ENCODE assay signal across 8 cellular contexts in the genomic region with DNA sequence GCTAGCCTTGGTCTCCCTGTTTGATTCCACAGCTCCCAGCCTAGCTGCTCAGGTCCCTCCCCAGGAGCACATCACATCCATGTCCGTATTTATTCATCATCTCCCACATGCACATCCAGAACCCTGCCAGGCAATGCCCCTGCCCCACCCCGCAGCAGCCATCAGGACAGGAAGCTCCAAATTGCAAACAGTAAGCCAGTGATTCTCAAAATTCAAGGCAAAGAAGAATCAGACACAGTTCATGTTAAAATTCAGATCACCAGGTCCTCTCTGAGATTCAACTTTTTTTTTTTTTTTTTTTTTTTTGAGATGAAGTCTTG. TPM values are rescaled to one million over a fixed set of nuclear protein-coding genes. Genes with fewer than 3 reads are reported as not detected.
DNase-seq lines count a peak whose midpoint lies in the region; ATAC-seq and TF ChIP-seq lines count a peak whose summit lies in the region.
"Had no signal": no experiment of that assay in that cellular context is flagged by ENCODE, and none has a peak within 500 bp of the region (broad histone marks: within the 10 kb centered on the region; RNA-seq: fewer than 3 reads in every experiment).

No MANE protein-coding gene starts in this region.

- no peak overlapping the region for H3K9ac ChIP-seq in OCI-LY3 (ENCODE audit: low read length)
- H3K9ac ChIP-seq in stomach smooth muscle (ENCODE audit: low read length in 2 of 2): no peak overlapping the region

- H3K27me3 Mint-ChIP-seq in progenitor cell of endocrine pancreas: no peaks in the 10 kb centered on the region
- H3K27me3 Mint-ChIP-seq: central memory CD8-positive, alpha-beta T cell had no signal

- ATAC-seq in GM18870 (IDR thresholded peaks at IDR 0.05; ENCODE audit: unreplicated experiment) (peak; percentile 20), gastroesophageal sphincter (no peak)

- no peaks in the 10 kb centered on the region for H4K20me1 ChIP-seq in OCI-LY3 (ENCODE audit: insufficient read depth, low read length)

- TF ChIP-seq CTCF in OCI-LY3 (IDR thresholded peaks at IDR 0.05; ENCODE audit: low read depth, low read length) (no peak), esophagus muscularis mucosa (IDR thresholded peaks at IDR 0.05) (peak in 1 of 3 experiments; percentile 6), gastroesophageal sphincter (IDR thresholded peaks at IDR 0.05) (peak in 1 of 4 experiments; percentile 21), progenitor cell of endocrine pancreas (IDR thresholded peaks at IDR 0.05; ENCODE audit: unreplicated experiment) (no peak)

- 35% methylated on average over 2 of the region's 2 CpGs for WGBS in esophagus muscularis mucosa
- 15 to 25% methylated on average over 2 of the region's 2 CpGs for WGBS in gastroesophageal sphincter (ENCODE audit: low coverage in 1 of 2), 2 donors

- H3K4me1 ChIP-seq in OCI-LY3 (ENCODE audit: low read length) (peaks cover 14% of the 10 kb centered on the region), esophagus muscularis mucosa (peaks cover 12 to 36% (median 32%) of the 10 kb centered on the region in 4 donors), stomach smooth muscle (ENCODE audit: control insufficient read depth, insufficient read depth, low read length) (peaks cover 21% of the 10 kb centered on the region), gastroesophageal sphincter (peaks cover 0 to 20% (median 8%) of the 10 kb centered on the region in 3 donors)

- peaks cover 5% of the 10 kb centered on the region for H3K4me1 Mint-ChIP-seq in progenitor cell of endocrine pancreas (ENCODE audit: low read depth)

- H3K36me3 ChIP-seq in OCI-LY3 (replicated peaks; ENCODE audit: low read depth, low read length) (no peaks in the 10 kb centered on the region), esophagus muscularis mucosa (no peaks in the 10 kb centered on the region), stomach smooth muscle (ENCODE audit: control insufficient read depth in 2 of 2, insufficient read depth in 2 of 2, low read length in 2 of 2) (no peaks in the 10 kb centered on the region), gastroesophageal sphincter (no peaks in the 10 kb centered on the region)

- H3K79me2 ChIP-seq in OCI-LY3 (ENCODE audit: low read length): no peaks in the 10 kb centered on the region

- intact Hi-C loops in esophagus muscularis mucosa (cut with DNase I): loop anchor here (1.0 to 10.0 kb wide), 2 partner anchors 143 to 250 kb away; no protein-coding TSS in a partner anchor

- no peak for TF ChIP-seq EP300 in esophagus muscularis mucosa (IDR thresholded peaks at IDR 0.05)
- no peak for TF ChIP-seq EP300 in gastroesophageal sphincter (IDR thresholded peaks at IDR 0.05)

- H3K27ac Mint-ChIP-seq in progenitor cell of endocrine pancreas: no peak overlapping the region

- DNase-seq in esophagus muscularis mucosa (ENCODE audit: extremely low spot score): no peak
- DNase-seq in progenitor cell of endocrine pancreas (ENCODE audit: low spot score, unreplicated experiment): no peak
- DNase-seq in 8988T: no peak

- H3K27ac ChIP-seq in OCI-LY3 (ENCODE audit: low read length) (no peak overlapping the region), esophagus muscularis mucosa (replicated peaks in 1 of 4) (peak overlapping the region in 3 of 4 donors; percentile 80 to 87 (median 87)), stomach smooth muscle (ENCODE audit: low read length) (peak overlapping the region; percentile 92), gastroesophageal sphincter (peak overlapping the region in 1 of 4 donors; percentile 86)

- no peak overlapping the region for H3K4me3 Mint-ChIP-seq in progenitor cell of endocrine pancreas (ENCODE audit: low read depth)
- H3K4me3 Mint-ChIP-seq: central memory CD8-positive, alpha-beta T cell had no signal

- H3K27me3 ChIP-seq in OCI-LY3 (ENCODE audit: low read depth, low read length) (no peaks in the 10 kb centered on the region), esophagus muscularis mucosa (no peaks in the 10 kb centered on the region), stomach smooth muscle (ENCODE audit: control insufficient read depth in 1 of 2, insufficient read depth in 2 of 2, low read length in 2 of 2) (no peaks in the 10 kb centered on the region), gastroesophageal sphincter (no peaks in the 10 kb centered on the region)

- TF ChIP-seq POLR2A in esophagus muscularis mucosa (IDR thresholded peaks at IDR 0.05; ENCODE audit: low read depth): no peak
- no peak for TF ChIP-seq POLR2A in gastroesophageal sphincter (IDR thresholded peaks at IDR 0.05)

- H3K9me3 ChIP-seq in OCI-LY3 (ENCODE audit: insufficient read depth, low read length) (no peaks in the 10 kb centered on the region), esophagus muscularis mucosa (no peaks in the 10 kb centered on the region), stomach smooth muscle (ENCODE audit: control insufficient read depth in 2 of 2, low read length in 2 of 2) (no peaks in the 10 kb centered on the region), gastroesophageal sphincter (no peaks in the 10 kb centered on the region)

- no peaks in the 10 kb centered on the region for H3K9me3 Mint-ChIP-seq in progenitor cell of endocrine pancreas (ENCODE audit: low read depth)
- H3K9me3 Mint-ChIP-seq: central memory CD8-positive, alpha-beta T cell had no signal

- no peak overlapping the region for H3K4me3 ChIP-seq in OCI-LY3 (ENCODE audit: low read length)
- peak overlapping the region; percentile 24 to 32 (median 26) for H3K4me3 ChIP-seq in esophagus muscularis mucosa
- H3K4me3 ChIP-seq in stomach smooth muscle (ENCODE audit: low read length in 2 of 2): peak overlapping the region in 1 of 2 donors; percentile 60
- H3K4me3 ChIP-seq in gastroesophageal sphincter: no peak overlapping the region

- peak overlapping the region; percentile 68 for H3K4me2 ChIP-seq in OCI-LY3 (ENCODE audit: low read length)

- H3K36me3 Mint-ChIP-seq in progenitor cell of endocrine pancreas (ENCODE audit: insufficient read depth): peaks cover 2% of the 10 kb centered on the region

- H2AFZ ChIP-seq in OCI-LY3 (ENCODE audit: low read depth, low read length): no peak overlapping the region

RNA-seq across cellular contexts. Expression of gene LRRC20, which starts 17.7 kb away (rescaled TPM):
- total RNA-seq in esophagus muscularis mucosa (10 to 100 TPM in 3 of 4 donors, 1 to 10 TPM in 1; 6.6 to 17.0 (median 13.4) TPM), gastroesophageal sphincter (10 to 100 TPM in 2 of 4 donors, 1 to 10 TPM in 2; 7.5 to 18.8 (median 10.1) TPM), progenitor cell of endocrine pancreas (16.7 and 19.6 TPM in 2 replicates)

RNA-seq across cellular contexts. Expression of gene EIF4EBP2, which starts 39.2 kb away (rescaled TPM):
- total RNA-seq in esophagus muscularis mucosa (10 to 100 TPM; 73.6 to 99.9 (median 78.4) TPM), gastroesophageal sphincter (10 to 100 TPM; 83.8 to 93.7 (median 90.6) TPM), progenitor cell of endocrine pancreas (99.6 and 101 TPM in 2 replicates)

Comparison
In these comparisons a context has a peak if more than half of its experiments do, and no peak if none do; other contexts are left out.
1. H3K4me3 ChIP-seq: peak in esophagus muscularis mucosa (4 of 4); none in OCI-LY3 (single experiment) and gastroesophageal sphincter (0 of 2).